10 cellular contexts compared by ENCODE assay signal in genomic region chr2:227407601-227408089, GRCh38. TPM values are rescaled to one million over a fixed set of nuclear protein-coding genes. Genes with fewer than 3 reads are reported as not detected.
A peak's percentile ranks its signal among the peaks of the same experiment; 100 is the strongest.
DNase-seq lines count a peak whose midpoint lies in the region.
"Had no signal": no experiment of that assay in that cellular context is flagged by ENCODE, and none has a peak within 500 bp of the region (broad histone marks: within the 10 kb centered on the region; RNA-seq: fewer than 3 reads in every experiment).

No MANE protein-coding gene starts in this region.

- peaks cover 8 to 88% (median 58%) of the 10 kb centered on the region in 10 experiments for H3K4me1 ChIP-seq in BLaER1 treated with 17β-estradiol and CSF1 and Interleukin-3, amounts not matched to agents 10 nM and 100 nM

- H3K9ac ChIP-seq in BLaER1 treated with 17β-estradiol and CSF1 and Interleukin-3, amounts not matched to agents 10 nM and 100 nM: no peak overlapping the region; a peak in 1 of 22 replicates

- no peaks in the 10 kb centered on the region for H4K20me1 ChIP-seq in BLaER1 treated with 17β-estradiol and CSF1 and Interleukin-3, amounts not matched to agents 10 nM and 100 nM

- no peaks in the 10 kb centered on the region for H3K36me3 ChIP-seq in BLaER1 treated with 17β-estradiol and CSF1 and Interleukin-3, amounts not matched to agents 10 nM and 100 nM
- H3K36me3 ChIP-seq: thoracic aorta had no signal

- DNase-seq in NCI-H460 (ENCODE audit: extremely low read depth, low read depth) (peak; percentile 93), ecto neural progenitor cell (ENCODE audit: low spot score) (peak; percentile 60), myocyte (ENCODE audit: low read depth) (peak; percentile 26), iPS-NIHi7 (ENCODE audit: extremely low spot score) (no peak), AG08396 (ENCODE audit: low spot score) (no peak), NCI-H748 treated with DMSO at 0.1 percent for 48 hours (lab: John Stamatoyannopoulos, UW) (no peak), RPMI8226 (no peak)

- H3K4me3 ChIP-seq in BLaER1 treated with 17β-estradiol and CSF1 and Interleukin-3, amounts not matched to agents 10 nM and 100 nM: no peak overlapping the region
- H3K4me3 ChIP-seq: thoracic aorta had no signal

- H3K27me3 ChIP-seq in BLaER1 treated with 17β-estradiol and CSF1 and Interleukin-3, amounts not matched to agents 10 nM and 100 nM: no peaks in the 10 kb centered on the region

- no peaks in the 10 kb centered on the region for H3K9me3 ChIP-seq in BLaER1 treated with 17β-estradiol and CSF1 and Interleukin-3, amounts not matched to agents 10 nM and 100 nM (replicated peaks in 1 of 11)
- H3K9me3 ChIP-seq: thoracic aorta had no signal

- H3K27ac ChIP-seq in BLaER1 treated with 17β-estradiol and CSF1 and Interleukin-3, amounts not matched to agents 10 nM and 100 nM: peak overlapping the region in 7 of 11 experiments; percentile 0 to 45 (median 30); a peak in 7 of 22 replicates

- H3K4me2 ChIP-seq in BLaER1 treated with 17β-estradiol and CSF1 and Interleukin-3, amounts not matched to agents 10 nM and 100 nM: peak overlapping the region in 6 of 11 experiments; percentile 13 to 73 (median 58); a peak in 12 of 22 replicates

RNA-seq across cellular contexts. Expression of gene SCYGR1, which starts 19.9 kb away (rescaled TPM):
- not detected in 2 replicates for total RNA-seq in NCI-H460 (2014; rRNA removed; shearing (Covaris generic))
- polyA plus RNA-seq in NCI-H460 (2014; cell fraction: nucleus; rRNA removed): not detected in 2 replicates
- not detected in 2 replicates for total RNA-seq in myocyte
- 0.58 TPM for polyA plus RNA-seq in myocyte (2012)
- total RNA-seq: bronchial epithelial cell, thoracic aorta had no signal

RNA-seq across cellular contexts. Expression of gene TM4SF20, which starts 28.5 kb away (rescaled TPM):
- total RNA-seq in NCI-H460 (2014; rRNA removed; shearing (Covaris generic)): 0.72 and 0.99 TPM in 2 replicates
- polyA plus RNA-seq in NCI-H460 (2014; cell fraction: nucleus; rRNA removed): 8.6 and 12.1 TPM in 2 replicates
- total RNA-seq in myocyte: not detected in 2 replicates
- 10.6 TPM for polyA plus RNA-seq in myocyte (2012)
- total RNA-seq: bronchial epithelial cell, thoracic aorta had no signal

Comparison
In these comparisons a context has a peak if more than half of its experiments do, and no peak if none do; other contexts are left out.
1. DNase-seq: peak in NCI-H460 (single experiment), ecto neural progenitor cell (single experiment) and myocyte (single experiment); none in iPS-NIHi7 (single experiment), AG08396 (single experiment), NCI-H748 treated with DMSO at 0.1 percent for 48 hours (single experiment) and RPMI8226 (single experiment).